ENCODE assay signal across 10 cellular contexts in genomic region chr12:57833672-57834071, GRCh38. TPM values are rescaled to one million over a fixed set of nuclear protein-coding genes. Genes with fewer than 3 reads are reported as not detected.
DNase-seq lines count a peak whose midpoint lies in the region; ATAC-seq and TF ChIP-seq lines count a peak whose summit lies in the region.
"Had no signal": no experiment of that assay in that cellular context is flagged by ENCODE, and none has a peak within 500 bp of the region (broad histone marks: within the 10 kb centered on the region; RNA-seq: fewer than 3 reads in every experiment).

No MANE protein-coding gene starts in this region.

- peak overlapping the region; percentile 92 for H3K27ac Mint-ChIP-seq in CD4-positive, alpha-beta T cell

- H3K36me3 Mint-ChIP-seq in CD4-positive, alpha-beta T cell (ENCODE audit: low read depth), result peaks cover 20% of the 10 kb centered on the region

- no peaks in the 10 kb centered on the region for H3K9me2 ChIP-seq in Loucy (replicated peaks; ENCODE audit: low read depth, low read length)

- peaks cover 6% of the 10 kb centered on the region for H3F3A ChIP-seq in Loucy (ENCODE audit: low read depth)

- POLR2A ChIA-PET in CD4-positive, alpha-beta T cell (lab: Charles Lee), result interaction anchor here (1.0 to 2.2 kb wide), 5 partner anchors 9 to 89 kb away, joined by 3 to 10 read pairs (median 5); partner anchors contain the start of genes AVIL, CTDSP2 and TSPAN31

- DNase-seq in CD4-positive, alpha-beta T cell, result no peak
- no peak for DNase-seq in esophagus muscularis mucosa (ENCODE audit: extremely low spot score)
- DNase-seq in HAP-1 (ENCODE audit: low spot score in 2 of 2), result no peak
- DNase-seq in occipital lobe (lab: John Stamatoyannopoulos, UW), result no peak
- DNase-seq in NCI-H1417 treated with DMSO at 0.1 percent for 48 hours (lab: John Stamatoyannopoulos, UW), result no peak
- DNase-seq in NOMO-1 treated with dmso at 0.1 percent for 144 hours (lab: John Stamatoyannopoulos, UW; ENCODE audit: unreplicated experiment), result no peak
- DNase-seq: NCI-H1436; stimulated activated CD4-positive, alpha-beta T cell treated with anti-CD3 and anti-CD28 coated beads, Interleukin-12 subunit alpha, Interleukin-12 subunit beta, amount 100 ng/mL, for 4 hours had no signal

- peaks cover 10% of the 10 kb centered on the region for H3K36me3 ChIP-seq in Loucy (ENCODE audit: insufficient read depth, low read length)
- H3K36me3 ChIP-seq in esophagus muscularis mucosa, result peaks cover 8 to 23% (median 9%) of the 10 kb centered on the region in 4 donors
- H3K36me3 ChIP-seq in rectal smooth muscle tissue (ENCODE audit: control insufficient read depth, insufficient read depth, low read length), result peaks cover 9% of the 10 kb centered on the region
- H3K36me3 ChIP-seq in HAP-1 (replicated peaks), result peaks cover 8% of the 10 kb centered on the region

- TF ChIP-seq EP300 in esophagus muscularis mucosa (IDR thresholded peaks at IDR 0.05), result no peak

- TF ChIP-seq POLR2A in esophagus muscularis mucosa (IDR thresholded peaks at IDR 0.05; ENCODE audit: low read depth), result no peak

- no peak for ATAC-seq in CD4-positive, alpha-beta T cell (ENCODE audit: poor library complexity)

- peaks cover 91% of the 10 kb centered on the region for H3K4me1 Mint-ChIP-seq in CD4-positive, alpha-beta T cell (ENCODE audit: low read depth)

- H3K9me3 Mint-ChIP-seq in CD4-positive, alpha-beta T cell, result no peaks in the 10 kb centered on the region

- no peaks in the 10 kb centered on the region for H3K27me3 ChIP-seq in CD4-positive, alpha-beta T cell (ENCODE audit: control insufficient read depth, insufficient read depth, low read length)
- H3K27me3 ChIP-seq in Loucy (ENCODE audit: insufficient read depth, low read length, poor library complexity, severe bottlenecking), result no peaks in the 10 kb centered on the region
- H3K27me3 ChIP-seq in esophagus muscularis mucosa, result no peaks in the 10 kb centered on the region
- H3K27me3 ChIP-seq in rectal smooth muscle tissue (ENCODE audit: control insufficient read depth, insufficient read depth, low read length), result no peaks in the 10 kb centered on the region
- no peaks in the 10 kb centered on the region for H3K27me3 ChIP-seq in HAP-1 (ENCODE audit: low read depth)

- no peak for TF ChIP-seq CTCF in CD4-positive, alpha-beta T cell (IDR thresholded peaks at IDR 0.05)
- no peak for TF ChIP-seq CTCF in Loucy (conservative IDR thresholded peaks at IDR 0.05; ENCODE audit: low read length)
- no peak for TF ChIP-seq CTCF in esophagus muscularis mucosa (IDR thresholded peaks at IDR 0.05)

- no peak overlapping the region for H2AFZ ChIP-seq in Loucy (ENCODE audit: low read length)

- H3K9me3 ChIP-seq in CD4-positive, alpha-beta T cell (ENCODE audit: control insufficient read depth, low read length), result no peaks in the 10 kb centered on the region
- no peaks in the 10 kb centered on the region for H3K9me3 ChIP-seq in Loucy (ENCODE audit: insufficient read depth, low read depth, low read length)
- H3K9me3 ChIP-seq in esophagus muscularis mucosa, result no peaks in the 10 kb centered on the region
- no peaks in the 10 kb centered on the region for H3K9me3 ChIP-seq in HAP-1

- H3K4me3 ChIP-seq in Loucy (ENCODE audit: low read length, poor library complexity, severe bottlenecking) (no peak overlapping the region), esophagus muscularis mucosa (peak overlapping the region; percentile 7 to 26 (median 18)), rectal smooth muscle tissue (ENCODE audit: low read length) (no peak overlapping the region), HAP-1 (no peak overlapping the region)

- no peaks in the 10 kb centered on the region for H3K27me3 Mint-ChIP-seq in CD4-positive, alpha-beta T cell

- H3K27ac ChIP-seq in CD4-positive, alpha-beta T cell (ENCODE audit: low read depth, low read length), result peak overlapping the region; percentile 46
- H3K27ac ChIP-seq in esophagus muscularis mucosa (replicated peaks in 1 of 4) (peak overlapping the region; percentile 15 to 100 (median 70)), rectal smooth muscle tissue (ENCODE audit: low read depth, low read length) (peak overlapping the region; percentile 27)

- 51% methylated on average over 3 of the region's 3 CpGs for WGBS in esophagus muscularis mucosa

- CTCF ChIA-PET in CD4-positive, alpha-beta T cell (lab: Charles Lee), result interaction anchor here (1.1 to 2.3 kb wide), 3 partner anchors 9 to 72 kb away, joined by 4 to 7 read pairs (median 4); no protein-coding TSS in a partner anchor

- H4K20me1 ChIP-seq in Loucy (ENCODE audit: insufficient read depth, low read length, poor library complexity, severe bottlenecking), result peaks cover 42% of the 10 kb centered on the region

- H3K4me2 ChIP-seq in Loucy (ENCODE audit: low read depth, low read length, poor library complexity, severe bottlenecking), result peak overlapping the region; percentile 18

- peaks cover 96% of the 10 kb centered on the region for H3K79me2 ChIP-seq in Loucy (ENCODE audit: insufficient read depth, low read length)

- peak overlapping the region; percentile 49 for H3K4me3 Mint-ChIP-seq in CD4-positive, alpha-beta T cell

- H3K9ac ChIP-seq in Loucy (ENCODE audit: low read depth, low read length, poor library complexity, severe bottlenecking), result peak overlapping the region; percentile 31
- no peak overlapping the region for H3K9ac ChIP-seq in rectal smooth muscle tissue (ENCODE audit: low read length)

- peaks cover 63% of the 10 kb centered on the region for H3K4me1 ChIP-seq in Loucy (ENCODE audit: insufficient read depth, low read length, poor library complexity, severe bottlenecking)
- peaks cover 99 to 100% (median 100%) of the 10 kb centered on the region in 4 donors for H3K4me1 ChIP-seq in esophagus muscularis mucosa
- H3K4me1 ChIP-seq in rectal smooth muscle tissue (ENCODE audit: control insufficient read depth, insufficient read depth, low read length), result peaks cover 68% of the 10 kb centered on the region
- peaks cover 22% of the 10 kb centered on the region for H3K4me1 ChIP-seq in HAP-1

- intact Hi-C loops in CD4-positive, alpha-beta T cell (cut with DNase I, micrococcal nuclease), result loop anchor here in 1 of 2 experiments (5.0 kb wide), 1 partner anchor 76 kb away; the partner anchor contains the start of gene MARCHF9
- intact Hi-C loops in esophagus muscularis mucosa (cut with DNase I), result loop anchor here (2.0 to 5.0 kb wide), 2 partner anchors 51 to 69 kb away; partner anchors contain the start of gene TSFM

- in situ Hi-C loops in HAP-1 (cut with MboI; ENCODE audit: low sequenced_read_pairs), result loop anchor here (5.0 kb wide), 1 partner anchor 74 kb away; no protein-coding TSS in a partner anchor

RNA-seq across cellular contexts. Expression of gene CTDSP2, which starts 12.9 kb away (rescaled TPM):
- 10 to 100 TPM; 86.2 to 86.4 TPM for total RNA-seq in CD4-positive, alpha-beta T cell
- 100 to 1,000 TPM; 127 to 249 (median 196) TPM for total RNA-seq in esophagus muscularis mucosa
- total RNA-seq in occipital lobe, result 32.4 TPM

RNA-seq across cellular contexts. Expression of gene AVIL, which starts 15.1 kb away (rescaled TPM):
- 1 to 10 TPM in 1 of 2 experiments, under 1 TPM in 1; 0.60 to 1.2 TPM for total RNA-seq in CD4-positive, alpha-beta T cell
- total RNA-seq in esophagus muscularis mucosa (1 to 10 TPM; 2.2 to 5.8 (median 2.8) TPM), occipital lobe (0.78 TPM)

RNA-seq across cellular contexts. Expression of gene TSFM, which starts 51.1 kb away (rescaled TPM):
- 10 to 100 TPM; 25.8 to 26.9 TPM for total RNA-seq in CD4-positive, alpha-beta T cell
- 10 to 100 TPM; 17.6 to 38.4 (median 29.2) TPM for total RNA-seq in esophagus muscularis mucosa
- total RNA-seq in occipital lobe, result 27.3 TPM

Comparison
In these comparisons a context has a peak if more than half of its experiments do, and no peak if none do; other contexts are left out.
1. H3K4me3 ChIP-seq: peak in esophagus muscularis mucosa (4 of 4); none in Loucy (single experiment), rectal smooth muscle tissue (single experiment) and HAP-1 (single experiment).
2. Peak in every context shown above with its lines, with median percentiles within 50 percentile points of each other: H3K27ac ChIP-seq.